In the genomic region with DNA sequence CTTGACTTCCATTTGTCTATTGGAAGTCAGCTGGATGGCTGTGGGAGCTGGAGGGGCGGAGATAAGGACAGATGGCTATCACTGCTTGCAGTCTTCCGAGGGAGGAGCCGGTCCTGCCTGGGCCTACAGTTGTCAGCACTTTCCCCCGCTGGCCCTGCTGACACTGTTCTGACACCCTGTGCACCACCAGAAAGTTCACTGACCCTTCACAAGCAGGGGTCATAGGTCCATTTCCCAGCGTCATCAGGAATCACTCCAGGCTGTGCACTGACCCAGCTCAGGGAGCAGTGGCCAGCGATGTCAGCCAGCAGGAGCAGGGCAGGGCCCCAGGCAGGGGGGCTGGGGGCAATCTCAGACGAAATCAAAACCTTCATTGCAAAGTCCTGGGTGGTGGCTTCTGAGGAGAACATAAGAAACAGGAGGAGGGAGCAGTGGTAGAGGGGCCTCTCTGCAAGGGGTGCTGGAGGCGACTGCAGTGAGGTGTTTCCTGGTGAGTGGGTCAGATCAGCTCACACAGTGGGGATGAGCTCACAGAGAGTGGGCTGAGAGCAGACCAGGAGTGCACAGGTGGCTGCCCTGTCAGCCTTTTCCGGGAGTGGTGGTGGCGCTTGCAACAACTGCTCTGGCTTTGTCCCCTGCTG, we compare ENCODE assay signal across 2 cellular contexts.
TF ChIP-seq lines count a peak whose summit lies in the region.

No MANE protein-coding gene starts in this region.

TF ChIP-seq in K562, 482 proteins besides CTCF, POLR2A, EP300 and RAD21 (continued from another document):
- TF ChIP-seq, protein P1, sequence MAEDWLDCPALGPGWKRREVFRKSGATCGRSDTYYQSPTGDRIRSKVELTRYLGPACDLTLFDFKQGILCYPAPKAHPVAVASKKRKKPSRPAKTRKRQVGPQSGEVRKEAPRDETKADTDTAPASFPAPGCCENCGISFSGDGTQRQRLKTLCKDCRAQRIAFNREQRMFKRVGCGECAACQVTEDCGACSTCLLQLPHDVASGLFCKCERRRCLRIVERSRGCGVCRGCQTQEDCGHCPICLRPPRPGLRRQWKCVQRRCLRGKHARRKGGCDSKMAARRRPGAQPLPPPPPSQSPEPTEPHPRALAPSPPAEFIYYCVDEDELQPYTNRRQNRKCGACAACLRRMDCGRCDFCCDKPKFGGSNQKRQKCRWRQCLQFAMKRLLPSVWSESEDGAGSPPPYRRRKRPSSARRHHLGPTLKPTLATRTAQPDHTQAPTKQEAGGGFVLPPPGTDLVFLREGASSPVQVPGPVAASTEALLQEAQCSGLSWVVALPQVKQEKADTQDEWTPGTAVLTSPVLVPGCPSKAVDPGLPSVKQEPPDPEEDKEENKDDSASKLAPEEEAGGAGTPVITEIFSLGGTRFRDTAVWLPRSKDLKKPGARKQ (CRISPR knock-in tag; IDR thresholded peaks at IDR 0.05) = no peak
- TF ChIP-seq, protein P2, sequence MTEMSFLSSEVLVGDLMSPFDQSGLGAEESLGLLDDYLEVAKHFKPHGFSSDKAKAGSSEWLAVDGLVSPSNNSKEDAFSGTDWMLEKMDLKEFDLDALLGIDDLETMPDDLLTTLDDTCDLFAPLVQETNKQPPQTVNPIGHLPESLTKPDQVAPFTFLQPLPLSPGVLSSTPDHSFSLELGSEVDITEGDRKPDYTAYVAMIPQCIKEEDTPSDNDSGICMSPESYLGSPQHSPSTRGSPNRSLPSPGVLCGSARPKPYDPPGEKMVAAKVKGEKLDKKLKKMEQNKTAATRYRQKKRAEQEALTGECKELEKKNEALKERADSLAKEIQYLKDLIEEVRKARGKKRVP (CRISPR knock-in tag; IDR thresholded peaks at IDR 0.05) = no peak
- TF ChIP-seq SAFB (IDR thresholded peaks at IDR 0.05; ENCODE audit: borderline replicate concordance, low read depth, low read length) (no peak), MYC (IDR thresholded peaks at IDR 0.05; ENCODE audit: low read depth, low read length) (no peak), MYC (CRISPR knock-in tag; IDR thresholded peaks at IDR 0.05; ENCODE audit: borderline replicate concordance, low read depth) (no peak), MIER1 (IDR thresholded peaks at IDR 0.05; ENCODE audit: low read depth) (no peak), OTX1 (CRISPR knock-in tag; IDR thresholded peaks at IDR 0.05) (no peak), NUFIP1 (IDR thresholded peaks at IDR 0.05; ENCODE audit: partially characterized antibody) (no peak), ZNF75A (CRISPR knock-in tag; IDR thresholded peaks at IDR 0.05) (no peak)
- TF ChIP-seq, protein P3, sequence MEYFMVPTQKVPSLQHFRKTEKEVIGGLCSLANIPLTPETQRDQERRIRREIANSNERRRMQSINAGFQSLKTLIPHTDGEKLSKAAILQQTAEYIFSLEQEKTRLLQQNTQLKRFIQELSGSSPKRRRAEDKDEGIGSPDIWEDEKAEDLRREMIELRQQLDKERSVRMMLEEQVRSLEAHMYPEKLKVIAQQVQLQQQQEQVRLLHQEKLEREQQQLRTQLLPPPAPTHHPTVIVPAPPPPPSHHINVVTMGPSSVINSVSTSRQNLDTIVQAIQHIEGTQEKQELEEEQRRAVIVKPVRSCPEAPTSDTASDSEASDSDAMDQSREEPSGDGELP (CRISPR knock-in tag; IDR thresholded peaks at IDR 0.05; ENCODE audit: borderline replicate concordance) = peak; percentile 45; the same call in 1 of the 2 replicates
- TF ChIP-seq, protein P4, sequence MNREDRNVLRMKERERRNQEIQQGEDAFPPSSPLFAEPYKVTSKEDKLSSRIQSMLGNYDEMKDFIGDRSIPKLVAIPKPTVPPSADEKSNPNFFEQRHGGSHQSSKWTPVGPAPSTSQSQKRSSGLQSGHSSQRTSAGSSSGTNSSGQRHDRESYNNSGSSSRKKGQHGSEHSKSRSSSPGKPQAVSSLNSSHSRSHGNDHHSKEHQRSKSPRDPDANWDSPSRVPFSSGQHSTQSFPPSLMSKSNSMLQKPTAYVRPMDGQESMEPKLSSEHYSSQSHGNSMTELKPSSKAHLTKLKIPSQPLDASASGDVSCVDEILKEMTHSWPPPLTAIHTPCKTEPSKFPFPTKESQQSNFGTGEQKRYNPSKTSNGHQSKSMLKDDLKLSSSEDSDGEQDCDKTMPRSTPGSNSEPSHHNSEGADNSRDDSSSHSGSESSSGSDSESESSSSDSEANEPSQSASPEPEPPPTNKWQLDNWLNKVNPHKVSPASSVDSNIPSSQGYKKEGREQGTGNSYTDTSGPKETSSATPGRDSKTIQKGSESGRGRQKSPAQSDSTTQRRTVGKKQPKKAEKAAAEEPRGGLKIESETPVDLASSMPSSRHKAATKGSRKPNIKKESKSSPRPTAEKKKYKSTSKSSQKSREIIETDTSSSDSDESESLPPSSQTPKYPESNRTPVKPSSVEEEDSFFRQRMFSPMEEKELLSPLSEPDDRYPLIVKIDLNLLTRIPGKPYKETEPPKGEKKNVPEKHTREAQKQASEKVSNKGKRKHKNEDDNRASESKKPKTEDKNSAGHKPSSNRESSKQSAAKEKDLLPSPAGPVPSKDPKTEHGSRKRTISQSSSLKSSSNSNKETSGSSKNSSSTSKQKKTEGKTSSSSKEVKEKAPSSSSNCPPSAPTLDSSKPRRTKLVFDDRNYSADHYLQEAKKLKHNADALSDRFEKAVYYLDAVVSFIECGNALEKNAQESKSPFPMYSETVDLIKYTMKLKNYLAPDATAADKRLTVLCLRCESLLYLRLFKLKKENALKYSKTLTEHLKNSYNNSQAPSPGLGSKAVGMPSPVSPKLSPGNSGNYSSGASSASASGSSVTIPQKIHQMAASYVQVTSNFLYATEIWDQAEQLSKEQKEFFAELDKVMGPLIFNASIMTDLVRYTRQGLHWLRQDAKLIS (CRISPR knock-in tag; IDR thresholded peaks at IDR 0.05) = no peak

TF ChIP-seq in HepG2, 621 proteins besides CTCF, POLR2A, EP300 and RAD21 (continued from another document and continues in another):
- TF ChIP-seq, protein P5, sequence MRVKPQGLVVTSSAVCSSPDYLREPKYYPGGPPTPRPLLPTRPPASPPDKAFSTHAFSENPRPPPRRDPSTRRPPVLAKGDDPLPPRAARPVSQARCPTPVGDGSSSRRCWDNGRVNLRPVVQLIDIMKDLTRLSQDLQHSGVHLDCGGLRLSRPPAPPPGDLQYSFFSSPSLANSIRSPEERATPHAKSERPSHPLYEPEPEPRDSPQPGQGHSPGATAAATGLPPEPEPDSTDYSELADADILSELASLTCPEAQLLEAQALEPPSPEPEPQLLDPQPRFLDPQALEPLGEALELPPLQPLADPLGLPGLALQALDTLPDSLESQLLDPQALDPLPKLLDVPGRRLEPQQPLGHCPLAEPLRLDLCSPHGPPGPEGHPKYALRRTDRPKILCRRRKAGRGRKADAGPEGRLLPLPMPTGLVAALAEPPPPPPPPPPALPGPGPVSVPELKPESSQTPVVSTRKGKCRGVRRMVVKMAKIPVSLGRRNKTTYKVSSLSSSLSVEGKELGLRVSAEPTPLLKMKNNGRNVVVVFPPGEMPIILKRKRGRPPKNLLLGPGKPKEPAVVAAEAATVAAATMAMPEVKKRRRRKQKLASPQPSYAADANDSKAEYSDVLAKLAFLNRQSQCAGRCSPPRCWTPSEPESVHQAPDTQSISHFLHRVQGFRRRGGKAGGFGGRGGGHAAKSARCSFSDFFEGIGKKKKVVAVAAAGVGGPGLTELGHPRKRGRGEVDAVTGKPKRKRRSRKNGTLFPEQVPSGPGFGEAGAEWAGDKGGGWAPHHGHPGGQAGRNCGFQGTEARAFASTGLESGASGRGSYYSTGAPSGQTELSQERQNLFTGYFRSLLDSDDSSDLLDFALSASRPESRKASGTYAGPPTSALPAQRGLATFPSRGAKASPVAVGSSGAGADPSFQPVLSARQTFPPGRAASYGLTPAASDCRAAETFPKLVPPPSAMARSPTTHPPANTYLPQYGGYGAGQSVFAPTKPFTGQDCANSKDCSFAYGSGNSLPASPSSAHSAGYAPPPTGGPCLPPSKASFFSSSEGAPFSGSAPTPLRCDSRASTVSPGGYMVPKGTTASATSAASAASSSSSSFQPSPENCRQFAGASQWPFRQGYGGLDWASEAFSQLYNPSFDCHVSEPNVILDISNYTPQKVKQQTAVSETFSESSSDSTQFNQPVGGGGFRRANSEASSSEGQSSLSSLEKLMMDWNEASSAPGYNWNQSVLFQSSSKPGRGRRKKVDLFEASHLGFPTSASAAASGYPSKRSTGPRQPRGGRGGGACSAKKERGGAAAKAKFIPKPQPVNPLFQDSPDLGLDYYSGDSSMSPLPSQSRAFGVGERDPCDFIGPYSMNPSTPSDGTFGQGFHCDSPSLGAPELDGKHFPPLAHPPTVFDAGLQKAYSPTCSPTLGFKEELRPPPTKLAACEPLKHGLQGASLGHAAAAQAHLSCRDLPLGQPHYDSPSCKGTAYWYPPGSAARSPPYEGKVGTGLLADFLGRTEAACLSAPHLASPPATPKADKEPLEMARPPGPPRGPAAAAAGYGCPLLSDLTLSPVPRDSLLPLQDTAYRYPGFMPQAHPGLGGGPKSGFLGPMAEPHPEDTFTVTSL (CRISPR knock-in tag; IDR thresholded peaks at IDR 0.05; ENCODE audit: borderline replicate concordance) = peak; percentile 64; the same call in 1 of the 2 replicates
- TF ChIP-seq ONECUT2 (CRISPR knock-in tag; IDR thresholded peaks at IDR 0.05) = no peak
- TF ChIP-seq ZMYM3 (CRISPR knock-in tag; IDR thresholded peaks at IDR 0.05) = peak; percentile 77
- no peak for TF ChIP-seq TMF1 (CRISPR knock-in tag; IDR thresholded peaks at IDR 0.05; ENCODE audit: low read depth)
- peak; percentile 66 for TF ChIP-seq NR2F2 (IDR thresholded peaks at IDR 0.05; ENCODE audit: borderline replicate concordance, low read depth)
- TF ChIP-seq, protein P6, sequence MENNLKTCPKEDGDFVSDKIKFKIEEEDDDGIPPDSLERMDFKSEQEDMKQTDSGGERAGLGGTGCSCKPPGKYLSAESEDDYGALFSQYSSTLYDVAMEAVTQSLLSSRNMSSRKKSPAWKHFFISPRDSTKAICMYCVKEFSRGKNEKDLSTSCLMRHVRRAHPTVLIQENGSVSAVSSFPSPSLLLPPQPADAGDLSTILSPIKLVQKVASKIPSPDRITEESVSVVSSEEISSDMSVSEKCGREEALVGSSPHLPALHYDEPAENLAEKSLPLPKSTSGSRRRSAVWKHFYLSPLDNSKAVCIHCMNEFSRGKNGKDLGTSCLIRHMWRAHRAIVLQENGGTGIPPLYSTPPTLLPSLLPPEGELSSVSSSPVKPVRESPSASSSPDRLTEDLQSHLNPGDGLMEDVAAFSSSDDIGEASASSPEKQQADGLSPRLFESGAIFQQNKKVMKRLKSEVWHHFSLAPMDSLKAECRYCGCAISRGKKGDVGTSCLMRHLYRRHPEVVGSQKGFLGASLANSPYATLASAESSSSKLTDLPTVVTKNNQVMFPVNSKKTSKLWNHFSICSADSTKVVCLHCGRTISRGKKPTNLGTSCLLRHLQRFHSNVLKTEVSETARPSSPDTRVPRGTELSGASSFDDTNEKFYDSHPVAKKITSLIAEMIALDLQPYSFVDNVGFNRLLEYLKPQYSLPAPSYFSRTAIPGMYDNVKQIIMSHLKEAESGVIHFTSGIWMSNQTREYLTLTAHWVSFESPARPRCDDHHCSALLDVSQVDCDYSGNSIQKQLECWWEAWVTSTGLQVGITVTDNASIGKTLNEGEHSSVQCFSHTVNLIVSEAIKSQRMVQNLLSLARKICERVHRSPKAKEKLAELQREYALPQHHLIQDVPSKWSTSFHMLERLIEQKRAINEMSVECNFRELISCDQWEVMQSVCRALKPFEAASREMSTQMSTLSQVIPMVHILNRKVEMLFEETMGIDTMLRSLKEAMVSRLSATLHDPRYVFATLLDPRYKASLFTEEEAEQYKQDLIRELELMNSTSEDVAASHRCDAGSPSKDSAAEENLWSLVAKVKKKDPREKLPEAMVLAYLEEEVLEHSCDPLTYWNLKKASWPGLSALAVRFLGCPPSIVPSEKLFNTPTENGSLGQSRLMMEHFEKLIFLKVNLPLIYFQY (CRISPR knock-in tag; IDR thresholded peaks at IDR 0.05; ENCODE audit: borderline replicate concordance) = peak; percentile 66; the same call in 1 of the 2 replicates
- peak; percentile 68; the same call in 1 of the 2 replicates for TF ChIP-seq MEIS1 (CRISPR knock-in tag; IDR thresholded peaks at IDR 0.05; ENCODE audit: borderline replicate concordance)
- TF ChIP-seq, protein P7, sequence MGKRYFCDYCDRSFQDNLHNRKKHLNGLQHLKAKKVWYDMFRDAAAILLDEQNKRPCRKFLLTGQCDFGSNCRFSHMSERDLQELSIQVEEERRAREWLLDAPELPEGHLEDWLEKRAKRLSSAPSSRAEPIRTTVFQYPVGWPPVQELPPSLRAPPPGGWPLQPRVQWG (CRISPR knock-in tag; IDR thresholded peaks at IDR 0.05; ENCODE audit: borderline replicate concordance, low read depth) = no peak
- no peak for TF ChIP-seq ZNF44 (CRISPR knock-in tag; IDR thresholded peaks at IDR 0.05)
- no peak for TF ChIP-seq KLF9 (CRISPR knock-in tag; IDR thresholded peaks at IDR 0.05; ENCODE audit: low read depth)
- TF ChIP-seq GTF3A (CRISPR knock-in tag; conservative IDR thresholded peaks at IDR 0.05) = no peak
- TF ChIP-seq CREB1 (IDR thresholded peaks at IDR 0.05) = peak; percentile 51
- no peak for TF ChIP-seq CREB1 (CRISPR knock-in tag; IDR thresholded peaks at IDR 0.05)
- TF ChIP-seq ZSCAN31 (CRISPR knock-in tag; IDR thresholded peaks at IDR 0.05; ENCODE audit: low read depth) = no peak
